In genomic region chr19:54551950-54552912, GRCh38 we compare ENCODE assay signal across 18 cellular contexts. TPM values are rescaled to one million over a fixed set of nuclear protein-coding genes. Genes with fewer than 3 reads are reported as not detected.
DNase-seq lines count a peak whose midpoint lies in the region; ATAC-seq, FAIRE-seq and TF ChIP-seq lines count a peak whose summit lies in the region.
"Had no signal": no experiment of that assay in that cellular context is flagged by ENCODE, and none has a peak within 500 bp of the region (broad histone marks: within the 10 kb centered on the region; RNA-seq: fewer than 3 reads in every experiment).

No MANE protein-coding gene starts in this region.

- no TSS peak for BruUV-seq in K562 (replicated peaks; lab: Mats Ljungman, UMichigan)

- H3K9me3 Mint-ChIP-seq in naive thymus-derived CD4-positive, alpha-beta T cell, result peaks cover 0 to 6% (median 1%) of the 10 kb centered on the region in 11 donors
- H3K9me3 Mint-ChIP-seq: activated CD4-positive, alpha-beta T cell treated with anti-CD3 and anti-CD28 coated beads, Interleukin-2, amount 10 ng/mL, durations not matched to agents 24 days and 14 days had no signal

- TF ChIP-seq EP300 in K562 (IDR thresholded peaks at IDR 0.05; ENCODE audit: low read length), result no peak
- no peak for TF ChIP-seq EP300 in ovary (IDR thresholded peaks at IDR 0.05)

- TF ChIP-seq POLR2A in K562 (conservative IDR thresholded peaks at IDR 0.05), result no peak
- no peak for TF ChIP-seq POLR2A in ovary (IDR thresholded peaks at IDR 0.05)

- H3K4me3 Mint-ChIP-seq in naive thymus-derived CD4-positive, alpha-beta T cell, result no peak overlapping the region
- H3K4me3 Mint-ChIP-seq: activated CD4-positive, alpha-beta T cell treated with anti-CD3 and anti-CD28 coated beads, Interleukin-2, amount 10 ng/mL, durations not matched to agents 24 days and 14 days; CD4-positive, CD25-positive, alpha-beta regulatory T cell; neural crest cell had no signal

- H3K4me1 ChIP-seq in K562 (replicated peaks in 1 of 2; ENCODE audit: control insufficient read depth in 2 of 2, insufficient read depth in 2 of 2, low read length in 2 of 2), result peaks cover 0 to 5% of the 10 kb centered on the region in 2 experiments; a peak in 2 of 5 replicates
- H3K4me1 ChIP-seq in naive thymus-derived CD4-positive, alpha-beta T cell (ENCODE audit: control insufficient read depth in 2 of 2, insufficient read depth in 2 of 2, low read length in 2 of 2), result peaks cover 0 to 5% of the 10 kb centered on the region in 2 donors
- no peaks in the 10 kb centered on the region for H3K4me1 ChIP-seq in ovary (ENCODE audit: insufficient read depth)
- H3K4me1 ChIP-seq: Peyer's patch had no signal

- peaks cover 0 to 5% (median 0%) of the 10 kb centered on the region in 5 donors for H3K36me3 Mint-ChIP-seq in naive thymus-derived CD4-positive, alpha-beta T cell
- H3K36me3 Mint-ChIP-seq: CD4-positive, CD25-positive, alpha-beta regulatory T cell had no signal

- no peak overlapping the region for H3K27ac Mint-ChIP-seq in naive thymus-derived CD4-positive, alpha-beta T cell
- H3K27ac Mint-ChIP-seq: activated CD4-positive, alpha-beta T cell treated with anti-CD3 and anti-CD28 coated beads, Interleukin-2, amount 10 ng/mL, durations not matched to agents 24 days and 14 days had no signal

- H3K27ac ChIP-seq in K562 (ENCODE audit: extremely low read depth, low read depth, low read length), result no peak overlapping the region
- no peak overlapping the region for H3K27ac ChIP-seq in naive thymus-derived CD4-positive, alpha-beta T cell (ENCODE audit: low read depth, low read length)
- H3K27ac ChIP-seq in RWPE1, result no peak overlapping the region
- H3K27ac ChIP-seq in ovary, result no peak overlapping the region
- H3K27ac ChIP-seq: heart left ventricle, Peyer's patch had no signal

- CTCF ChIA-PET in K562 (lab: Yijun Ruan, JAX; ENCODE audit: low intra/inter-chr PET ratio), result no interaction called here
- CTCF ChIA-PET in naive thymus-derived CD4-positive, alpha-beta T cell (lab: Charles Lee), result no interaction called here
- CTCF ChIA-PET in RWPE1 (lab: Yijun Ruan, JAX), result no interaction called here

- intact Hi-C loops in K562 (cut with micrococcal nuclease) (no loop called here), ovary (cut with DNase I) (no loop called here)
- intact Hi-C loops in naive thymus-derived CD4-positive, alpha-beta T cell (cut with micrococcal nuclease), result no loop called here

- TF ChIP-seq RAD21 in K562 (CRISPR knock-in tag; conservative IDR thresholded peaks at IDR 0.05 in 1 of 2, IDR thresholded peaks at IDR 0.05 in 1 of 2), result no peak

- H3K27me3 ChIP-seq in K562 (ENCODE audit: control insufficient read depth in 2 of 2, insufficient read depth in 2 of 2, low read length in 2 of 2) (peaks cover 36 to 66% of the 10 kb centered on the region in 2 experiments), ovary (no peaks in the 10 kb centered on the region)
- no peaks in the 10 kb centered on the region for H3K27me3 ChIP-seq in naive thymus-derived CD4-positive, alpha-beta T cell (ENCODE audit: control insufficient read depth in 2 of 2, insufficient read depth in 2 of 2, low read length in 2 of 2)
- H3K27me3 ChIP-seq: Peyer's patch had no signal

- H3K9me1 ChIP-seq in K562 (ENCODE audit: control insufficient read depth, insufficient read depth, low read length), result no peaks in the 10 kb centered on the region

- no peak overlapping the region for H2AFZ ChIP-seq in K562 (ENCODE audit: low read depth, low read length)

- POLR2A ChIA-PET in K562 (lab: Yijun Ruan, JAX), result no interaction called here
- POLR2A ChIA-PET in naive thymus-derived CD4-positive, alpha-beta T cell (lab: Charles Lee), result no interaction called here
- POLR2A ChIA-PET in RWPE1 (lab: Yijun Ruan, JAX; ENCODE audit: low non-redundant PET), result no interaction called here

- H3K4me2 ChIP-seq in K562 (ENCODE audit: insufficient read depth, low read length), result no peak overlapping the region

- FAIRE-seq in K562 (lab: Jason Lieb, UNC), result no peak

- no peaks in the 10 kb centered on the region for H3K9me3 ChIP-seq in K562 (replicated peaks; ENCODE audit: control insufficient read depth, insufficient read depth, low read depth, low read length)
- H3K9me3 ChIP-seq in naive thymus-derived CD4-positive, alpha-beta T cell (ENCODE audit: control insufficient read depth in 2 of 3, low read length in 3 of 3), result no peaks in the 10 kb centered on the region
- H3K9me3 ChIP-seq in ovary, result no peaks in the 10 kb centered on the region
- H3K9me3 ChIP-seq: heart left ventricle had no signal

- H3K4me3 ChIP-seq in GM08714 (ENCODE audit: low read length), result peak overlapping the region; percentile 35; the same call in 1 of the 2 replicates
- no peak overlapping the region for H3K4me3 ChIP-seq in K562
- H3K4me3 ChIP-seq in naive thymus-derived CD4-positive, alpha-beta T cell (ENCODE audit: low read length), result no peak overlapping the region
- H3K4me3 ChIP-seq in ovary, result no peak overlapping the region
- H3K4me3 ChIP-seq: heart left ventricle, Peyer's patch had no signal

- H4K20me1 ChIP-seq in K562 (replicated peaks; ENCODE audit: control insufficient read depth, insufficient read depth, low read length), result no peaks in the 10 kb centered on the region

- H3K9ac ChIP-seq in K562 (ENCODE audit: insufficient read depth in 1 of 2, low read depth in 2 of 2, low read length in 2 of 2), result no peak overlapping the region

- TF ChIP-seq CTCF in GM20000 (IDR thresholded peaks at IDR 0.05; ENCODE audit: extremely low read depth, missing control alignments) (no peak), K562 (IDR thresholded peaks at IDR 0.05 in 2 of 3, conservative IDR thresholded peaks at IDR 0.05 in 1 of 3; ENCODE audit: insufficient read depth in 2 of 3, low read depth in 1 of 3, low read length in 3 of 3) (no peak), RWPE1 (conservative IDR thresholded peaks at IDR 0.05; ENCODE audit: low read depth) (no peak), ovary (IDR thresholded peaks at IDR 0.05) (no peak)

- H3K36me3 ChIP-seq in K562 (ENCODE audit: control insufficient read depth, insufficient read depth, low read length), result no peaks in the 10 kb centered on the region
- H3K36me3 ChIP-seq in naive thymus-derived CD4-positive, alpha-beta T cell (ENCODE audit: control insufficient read depth in 2 of 3, insufficient read depth in 3 of 3, low read length in 3 of 3), result no peaks in the 10 kb centered on the region
- H3K36me3 ChIP-seq in ovary, result no peaks in the 10 kb centered on the region
- H3K36me3 ChIP-seq: heart left ventricle, Peyer's patch had no signal

- peaks cover 0 to 11% (median 0%) of the 10 kb centered on the region in 7 donors for H3K4me1 Mint-ChIP-seq in naive thymus-derived CD4-positive, alpha-beta T cell
- H3K4me1 Mint-ChIP-seq: neural crest cell had no signal

- WGBS in K562 (ENCODE audit: insufficient coverage, low coverage, missing lambda C conversion rate), result 4% methylated on average over 22 of the region's 22 CpGs
- WGBS in ovary, 3 donors, result 75 to 82% (median 80%) methylated on average over 22 of the region's 22 CpGs

- DNase-seq in GM20000 (ENCODE audit: low spot score) (peak; percentile 43), K562 (ENCODE audit: extremely low read depth in 1 of 4, low spot score in 3 of 4) (no peak), RWPE1 (ENCODE audit: low spot score) (no peak), ovary (no peak)
- no peak for DNase-seq in naive thymus-derived CD4-positive, alpha-beta T cell
- DNase-seq: activated CD4-positive, alpha-beta T cell treated with anti-CD3 and anti-CD28 coated beads, Interleukin-2, amount 10 ng/mL, durations not matched to agents 24 days and 14 days; CD4-positive, CD25-positive, alpha-beta regulatory T cell; erythroblast; Peyer's patch; stimulated activated naive CD8-positive, alpha-beta T cell treated with anti-CD3 and anti-CD28 coated beads, Interleukin-15, Interleukin-2, amounts not matched to agents 100 U/mL and 50 U/mL, for 24 hours had no signal

- in situ Hi-C loops in K562 (cut with MboI), result no loop called here

- H3K79me2 ChIP-seq in K562 (ENCODE audit: control insufficient read depth, insufficient read depth, low read length), result no peaks in the 10 kb centered on the region

- no peak for ATAC-seq in K562
- peak; percentile 57 for ATAC-seq in naive thymus-derived CD4-positive, alpha-beta T cell
- ATAC-seq in GM21360 (IDR thresholded peaks at IDR 0.05; ENCODE audit: unreplicated experiment), result no peak
- no peak for ATAC-seq in HG03457 (IDR thresholded peaks at IDR 0.05; ENCODE audit: unreplicated experiment)
- ATAC-seq: left colon; stimulated activated naive CD8-positive, alpha-beta T cell treated with anti-CD3 and anti-CD28 coated beads, Interleukin-15, Interleukin-2, amounts not matched to agents 100 U/mL and 50 U/mL, for 24 hours had no signal

- peaks cover 9 to 54% (median 28%) of the 10 kb centered on the region in 5 donors for H3K27me3 Mint-ChIP-seq in naive thymus-derived CD4-positive, alpha-beta T cell
- H3K27me3 Mint-ChIP-seq: CD4-positive, CD25-positive, alpha-beta regulatory T cell had no signal

RNA-seq across cellular contexts. Expression of gene LILRA2, which starts 21.4 kb away (rescaled TPM):
- total RNA-seq in K562 (2011; cell fraction: chromatin; rRNA removed; ENCODE audit: low replicate concordance), result 1.7 and 4.3 TPM in 2 replicates
- total RNA-seq in K562 (2011; cell fraction: nucleolus; rRNA removed), result 1.6 and 1.8 TPM in 2 replicates
- total RNA-seq in K562 (2011; cell fraction: nucleoplasm; rRNA removed), result 1.6 and 2.1 TPM in 2 replicates
- total RNA-seq in K562 (2014; rRNA removed) (0.54 and 0.86 TPM in 2 replicates), K562 (2014; rRNA removed; fragmentation: Illumina TruSeq; extraction: Trizol) (0.77 and 0.91 TPM in 2 replicates), K562 (2015; rRNA removed; fragmentation: Illumina TruSeq; extraction: Trizol) (1.2 and 2.0 TPM in 2 replicates), K562 (2021) (2.1 TPM in 2 replicates), ovary (1 to 10 TPM in 4 of 7 donors, under 1 TPM in 3; 0.60 to 5.5 (median 1.4) TPM)
- polyA plus RNA-seq in K562 (2011; rRNA removed) (0.96 and 1.3 TPM in 2 replicates), K562 (2014; fragmentation: Illumina TruSeq; extraction: Trizol) (1.7 and 1.8 TPM in 2 replicates), K562 (2014; fragmentation: Nextera tagmentation; extraction: Ambion mirVana) (under 1 TPM; 0.32 to 0.46 TPM), K562 (2014; rRNA removed) (1.5 and 1.8 TPM in 2 replicates), ovary (1 to 10 TPM in 1 of 2 donors, under 1 TPM in 1; 0.56 to 3.7 TPM)
- polyA plus RNA-seq in K562 (2011; cell fraction: cytosol; rRNA removed), result 1.3 and 2.5 TPM in 2 replicates
- polyA plus RNA-seq in K562 (2011; cell fraction: nucleus; rRNA removed), result 1.9 and 2.7 TPM in 2 replicates
- polyA plus RNA-seq in K562 (2012), result 2.4 and 32.4 TPM in 2 replicates
- polyA minus RNA-seq in K562 (2011; rRNA and poly(A)+ RNA removed), result 0.45 and 0.91 TPM in 2 replicates
- polyA minus RNA-seq in K562 (2011; cell fraction: cytosol; rRNA and poly(A)+ RNA removed), result 1.1 TPM in 1 of 2 replicates, not detected in the other
- 0.89 and 1.1 TPM in 2 replicates for polyA minus RNA-seq in K562 (2011; cell fraction: nucleus; rRNA and poly(A)+ RNA removed)
- 10 to 100 TPM in 1 of 5 experiments, 1 to 10 TPM in 1, under 1 TPM in 3; 0.24 to 50.3 (median 0.87) TPM for total RNA-seq in naive thymus-derived CD4-positive, alpha-beta T cell
- polyA plus RNA-seq in naive thymus-derived CD4-positive, alpha-beta T cell, result under 1 TPM; 0.18 to 0.38 TPM
- total RNA-seq: activated CD4-positive, alpha-beta T cell treated with anti-CD3 and anti-CD28 coated beads, Interleukin-2, amount 10 ng/mL, durations not matched to agents 24 days and 14 days; CD4-positive, CD25-positive, alpha-beta regulatory T cell; NCI-H460; neural crest cell; T-helper 2 cell treated with Interferon-gamma antibody and Interleukin-4, amounts not matched to agents 100 ng/mL and 5 ng/mL, for 36 hours had no signal

RNA-seq across cellular contexts. Expression of gene LILRA1, which starts 41.2 kb away (rescaled TPM):
- total RNA-seq in K562 (2011; cell fraction: chromatin; rRNA removed; ENCODE audit: low replicate concordance), result not detected in 2 replicates
- not detected in 2 replicates for total RNA-seq in K562 (2011; cell fraction: nucleolus; rRNA removed)
- total RNA-seq in K562 (2011; cell fraction: nucleoplasm; rRNA removed), result not detected in 2 replicates
- total RNA-seq in K562 (2014; rRNA removed) (not detected in 2 replicates), K562 (2014; rRNA removed; fragmentation: Illumina TruSeq; extraction: Trizol) (not detected in 2 replicates), K562 (2015; rRNA removed; fragmentation: Illumina TruSeq; extraction: Trizol) (not detected in 2 replicates), K562 (2021) (not detected in 2 replicates), ovary (1 to 10 TPM in 1 of 7 donors, under 1 TPM in 6; 0.23 to 3.1 (median 0.36) TPM)
- polyA plus RNA-seq in K562 (2011; rRNA removed) (not detected in 2 replicates), K562 (2014; fragmentation: Illumina TruSeq; extraction: Trizol) (not detected in 2 replicates), K562 (2014; fragmentation: Nextera tagmentation; extraction: Ambion mirVana) (not detected), K562 (2014; rRNA removed) (not detected in 2 replicates), ovary (1 to 10 TPM in 1 of 2 donors, under 1 TPM in 1; 0.15 to 1.7 TPM)
- not detected in 2 replicates for polyA plus RNA-seq in K562 (2011; cell fraction: cytosol; rRNA removed)
- polyA plus RNA-seq in K562 (2011; cell fraction: nucleus; rRNA removed), result not detected in 2 replicates
- polyA plus RNA-seq in K562 (2012), result not detected in 2 replicates
- polyA minus RNA-seq in K562 (2011; rRNA and poly(A)+ RNA removed), result not detected in 2 replicates
- not detected in 2 replicates for polyA minus RNA-seq in K562 (2011; cell fraction: cytosol; rRNA and poly(A)+ RNA removed)
- not detected in 2 replicates for polyA minus RNA-seq in K562 (2011; cell fraction: nucleus; rRNA and poly(A)+ RNA removed)
- total RNA-seq in naive thymus-derived CD4-positive, alpha-beta T cell, result 10 to 100 TPM in 1 of 5 experiments, 1 to 10 TPM in 1, not detected in 3; 4.3 to 36.7 TPM
- under 1 TPM in 1 of 2 donors, not detected in 1; 0.14 TPM for polyA plus RNA-seq in naive thymus-derived CD4-positive, alpha-beta T cell
- total RNA-seq: activated CD4-positive, alpha-beta T cell treated with anti-CD3 and anti-CD28 coated beads, Interleukin-2, amount 10 ng/mL, durations not matched to agents 24 days and 14 days; CD4-positive, CD25-positive, alpha-beta regulatory T cell; NCI-H460; neural crest cell; Peyer's patch; T-helper 2 cell treated with Interferon-gamma antibody and Interleukin-4, amounts not matched to agents 100 ng/mL and 5 ng/mL, for 36 hours had no signal

RNA-seq across cellular contexts. Expression of gene LAIR2, which starts 49.6 kb away (rescaled TPM):
- not detected in 2 replicates for total RNA-seq in K562 (2011; cell fraction: chromatin; rRNA removed; ENCODE audit: low replicate concordance)
- not detected in 2 replicates for total RNA-seq in K562 (2011; cell fraction: nucleolus; rRNA removed)
- total RNA-seq in K562 (2011; cell fraction: nucleoplasm; rRNA removed), result not detected in 2 replicates
- total RNA-seq in K562 (2014; rRNA removed), result not detected in 2 replicates
- not detected in 2 replicates for total RNA-seq in K562 (2014; rRNA removed; fragmentation: Illumina TruSeq; extraction: Trizol)
- not detected in 2 replicates for total RNA-seq in K562 (2015; rRNA removed; fragmentation: Illumina TruSeq; extraction: Trizol)
- 0.34 TPM in 1 of 2 replicates, not detected in the other for total RNA-seq in K562 (2021)
- polyA plus RNA-seq in K562 (2011; rRNA removed), result not detected in 2 replicates
- polyA plus RNA-seq in K562 (2011; cell fraction: cytosol; rRNA removed), result not detected in 2 replicates
- not detected in 2 replicates for polyA plus RNA-seq in K562 (2011; cell fraction: nucleus; rRNA removed)
- polyA plus RNA-seq in K562 (2012), result 0.29 TPM in 1 of 2 replicates, not detected in the other
- polyA plus RNA-seq in K562 (2014; fragmentation: Illumina TruSeq; extraction: Trizol), result not detected in 2 replicates
- polyA plus RNA-seq in K562 (2014; fragmentation: Nextera tagmentation; extraction: Ambion mirVana), result not detected
- polyA plus RNA-seq in K562 (2014; rRNA removed), result not detected in 2 replicates
- not detected in 2 replicates for polyA minus RNA-seq in K562 (2011; rRNA and poly(A)+ RNA removed)
- polyA minus RNA-seq in K562 (2011; cell fraction: cytosol; rRNA and poly(A)+ RNA removed), result not detected in 2 replicates
- not detected in 2 replicates for polyA minus RNA-seq in K562 (2011; cell fraction: nucleus; rRNA and poly(A)+ RNA removed)
- 10 to 100 TPM in 1 of 5 experiments, 1 to 10 TPM in 2, under 1 TPM in 1, not detected in 1; 0.85 to 12.8 (median 2.2) TPM for total RNA-seq in naive thymus-derived CD4-positive, alpha-beta T cell
- polyA plus RNA-seq in naive thymus-derived CD4-positive, alpha-beta T cell, result 1 to 10 TPM; 2.5 to 5.5 TPM
- total RNA-seq in ovary, result not detected
- not detected for polyA plus RNA-seq in ovary
- total RNA-seq: left colon, NCI-H460, neural crest cell, Peyer's patch had no signal
- polyA plus RNA-seq: heart left ventricle had no signal
